ENCODE assay signal across 19 cellular contexts in genomic region chr16:73021866-73022495, GRCh38.
"Had no signal": no experiment of that assay in that cellular context is flagged by ENCODE, and none has a peak within 500 bp of the region (broad histone marks: within the 10 kb centered on the region; RNA-seq: fewer than 3 reads in every experiment).

No MANE protein-coding gene starts in this region.

- H3K27me3 ChIP-seq: colonic mucosa, gastroesophageal sphincter, pancreas, uterus had no signal

- ATAC-seq: activated T-cell treated with anti-CD3 and anti-CD28 coated beads, Interleukin-2, amount 50 U/mL, for 4 hours; gastroesophageal sphincter; left ventricle myocardium superior; pancreas; right cardiac atrium had no signal

- H3K27ac ChIP-seq: colonic mucosa, uterus had no signal

- H3K4me3 ChIP-seq: colonic mucosa, gastroesophageal sphincter, pancreas, uterus had no signal

- H3K4me1 ChIP-seq: colonic mucosa, uterus had no signal

- FAIRE-seq: kidney, pancreas had no signal

- H3K36me3 ChIP-seq: colonic mucosa, gastroesophageal sphincter, pancreas, uterus had no signal

- DNase-seq: activated CD4-positive, alpha-beta memory T cell treated with anti-CD3 and anti-CD28 coated beads for 36 hours; activated CD4-positive, alpha-beta T cell treated with anti-CD3 and anti-CD28 coated beads for 1 hour; activated gamma-delta T cell treated with Interleukin-2 at 50 U/mL for 16 hours; activated naive CD8-positive, alpha-beta T cell treated with anti-CD3 and anti-CD28 coated beads for 36 hours; activated T-cell treated with anti-CD3 and anti-CD28 coated beads, Interleukin-2, amount 50 U/mL, for 4 hours; aorta; colonic mucosa; effector CD4-positive, alpha-beta T cell; kidney; left ventricle myocardium superior; mesendoderm; pancreas; right cardiac atrium; stimulated activated CD4-positive, alpha-beta T cell treated with anti-CD3 and anti-CD28 coated beads, Interleukin-2, amount 100 ng/mL, for 24 hours; stimulated activated naive CD4-positive, alpha-beta T cell; substantia nigra; SW 1271; uterus had no signal

- H3K9me3 ChIP-seq: colonic mucosa, gastroesophageal sphincter, pancreas, uterus had no signal
